8 cellular contexts compared by ENCODE assay signal in genomic region chr1:31548899-31549806, GRCh38. TPM values are rescaled to one million over a fixed set of nuclear protein-coding genes. Genes with fewer than 3 reads are reported as not detected.
DNase-seq lines count a peak whose midpoint lies in the region; ATAC-seq and TF ChIP-seq lines count a peak whose summit lies in the region.

No MANE protein-coding gene starts in this region.

- H3K27ac Mint-ChIP-seq in activated CD8-positive, alpha-beta T cell treated with anti-CD3 and anti-CD28 coated beads, Interleukin-2, amount 10 ng/mL, durations not matched to agents 7 days and 5 days = no peak overlapping the region
- H3K27ac Mint-ChIP-seq in effector memory CD8-positive, alpha-beta T cell = no peak overlapping the region
- H3K27ac Mint-ChIP-seq in memory B cell = no peak overlapping the region

- POLR2A ChIA-PET in activated CD8-positive, alpha-beta T cell treated with anti-CD3 and anti-CD28 coated beads, Interleukin-2, amount 10 ng/mL, durations not matched to agents 7 days and 5 days (lab: Charles Lee) = no interaction called here

- H3K27me3 Mint-ChIP-seq in activated CD8-positive, alpha-beta T cell treated with anti-CD3 and anti-CD28 coated beads, Interleukin-2, amount 10 ng/mL, durations not matched to agents 7 days and 5 days (ENCODE audit: low read depth) = peaks cover 7% of the 10 kb centered on the region
- peaks cover 16 to 27% of the 10 kb centered on the region in 2 donors for H3K27me3 Mint-ChIP-seq in effector memory CD8-positive, alpha-beta T cell
- H3K27me3 Mint-ChIP-seq in memory B cell = peaks cover 10% of the 10 kb centered on the region

- peak; percentile 90 for ATAC-seq in GM19372 (IDR thresholded peaks at IDR 0.05; ENCODE audit: low read depth, unreplicated experiment)
- peak; percentile 95 for ATAC-seq in activated CD8-positive, alpha-beta T cell treated with anti-CD3 and anti-CD28 coated beads, Interleukin-2, amount 10 ng/mL, durations not matched to agents 7 days and 5 days
- ATAC-seq in effector memory CD8-positive, alpha-beta T cell (replicated peaks) = peak; percentile 97
- peak; percentile 95 for ATAC-seq in memory B cell (ENCODE audit: low read depth)

- no peak overlapping the region for H3K27ac ChIP-seq in C4-2B

- TF ChIP-seq CTCF in C4-2B (conservative IDR thresholded peaks at IDR 0.05) = peak; percentile 94

- CTCF ChIA-PET in activated CD8-positive, alpha-beta T cell treated with anti-CD3 and anti-CD28 coated beads, Interleukin-2, amount 10 ng/mL, durations not matched to agents 7 days and 5 days (lab: Charles Lee) = interaction anchor here (0.6 to 3.4 kb wide), 53 partner anchors 9 to 831 kb away, joined by 3 to 62 read pairs (median 4); partner anchors contain the start of gene PEF1

- DNase-seq in HK-2 (ENCODE audit: unreplicated experiment) (peak; percentile 92), NCI-H82 (lab: John Stamatoyannopoulos, UW) (peak; percentile 88), memory B cell (ENCODE audit: low spot score in 2 of 2) (peak; percentile 90 to 98)
- DNase-seq in activated CD8-positive, alpha-beta T cell treated with anti-CD3 and anti-CD28 coated beads, Interleukin-2, amount 10 ng/mL, durations not matched to agents 7 days and 5 days = peak; percentile 93
- DNase-seq in effector memory CD8-positive, alpha-beta T cell = peak; percentile 88 to 94 (median 89)
- DNase-seq in stimulated activated CD8-positive, alpha-beta memory T cell treated with anti-CD3 and anti-CD28 coated beads, Interleukin-15, amount 100 ng/mL, for 24 hours (ENCODE audit: low read depth) = peak; percentile 87

- H3K4me1 Mint-ChIP-seq in activated CD8-positive, alpha-beta T cell treated with anti-CD3 and anti-CD28 coated beads, Interleukin-2, amount 10 ng/mL, durations not matched to agents 7 days and 5 days (ENCODE audit: low read depth) = peaks cover 11% of the 10 kb centered on the region
- H3K4me1 Mint-ChIP-seq in effector memory CD8-positive, alpha-beta T cell (ENCODE audit: low read depth in 2 of 2) = peaks cover 3 to 8% of the 10 kb centered on the region in 2 donors
- H3K4me1 Mint-ChIP-seq in memory B cell = peaks cover 10% of the 10 kb centered on the region

- H3K9me3 Mint-ChIP-seq in activated CD8-positive, alpha-beta T cell treated with anti-CD3 and anti-CD28 coated beads, Interleukin-2, amount 10 ng/mL, durations not matched to agents 7 days and 5 days (ENCODE audit: insufficient read depth) = no peaks in the 10 kb centered on the region
- H3K9me3 Mint-ChIP-seq in effector memory CD8-positive, alpha-beta T cell = no peaks in the 10 kb centered on the region
- no peaks in the 10 kb centered on the region for H3K9me3 Mint-ChIP-seq in memory B cell

- no peaks in the 10 kb centered on the region for H3K36me3 Mint-ChIP-seq in activated CD8-positive, alpha-beta T cell treated with anti-CD3 and anti-CD28 coated beads, Interleukin-2, amount 10 ng/mL, durations not matched to agents 7 days and 5 days (ENCODE audit: low read depth)
- H3K36me3 Mint-ChIP-seq in effector memory CD8-positive, alpha-beta T cell (ENCODE audit: insufficient read depth) = no peaks in the 10 kb centered on the region
- H3K36me3 Mint-ChIP-seq in memory B cell = no peaks in the 10 kb centered on the region

- peak overlapping the region; percentile 63 for H3K4me3 Mint-ChIP-seq in activated CD8-positive, alpha-beta T cell treated with anti-CD3 and anti-CD28 coated beads, Interleukin-2, amount 10 ng/mL, durations not matched to agents 7 days and 5 days
- H3K4me3 Mint-ChIP-seq in effector memory CD8-positive, alpha-beta T cell = peak overlapping the region; percentile 15 to 52
- H3K4me3 Mint-ChIP-seq in memory B cell = peak overlapping the region; percentile 35

RNA-seq across cellular contexts. Expression of gene TINAGL1, which starts 27.2 kb away (rescaled TPM):
- total RNA-seq in activated CD8-positive, alpha-beta T cell treated with anti-CD3 and anti-CD28 coated beads, Interleukin-2, amount 10 ng/mL, durations not matched to agents 7 days and 5 days = not detected
